19 cellular contexts compared by ENCODE assay signal in the genomic region with DNA sequence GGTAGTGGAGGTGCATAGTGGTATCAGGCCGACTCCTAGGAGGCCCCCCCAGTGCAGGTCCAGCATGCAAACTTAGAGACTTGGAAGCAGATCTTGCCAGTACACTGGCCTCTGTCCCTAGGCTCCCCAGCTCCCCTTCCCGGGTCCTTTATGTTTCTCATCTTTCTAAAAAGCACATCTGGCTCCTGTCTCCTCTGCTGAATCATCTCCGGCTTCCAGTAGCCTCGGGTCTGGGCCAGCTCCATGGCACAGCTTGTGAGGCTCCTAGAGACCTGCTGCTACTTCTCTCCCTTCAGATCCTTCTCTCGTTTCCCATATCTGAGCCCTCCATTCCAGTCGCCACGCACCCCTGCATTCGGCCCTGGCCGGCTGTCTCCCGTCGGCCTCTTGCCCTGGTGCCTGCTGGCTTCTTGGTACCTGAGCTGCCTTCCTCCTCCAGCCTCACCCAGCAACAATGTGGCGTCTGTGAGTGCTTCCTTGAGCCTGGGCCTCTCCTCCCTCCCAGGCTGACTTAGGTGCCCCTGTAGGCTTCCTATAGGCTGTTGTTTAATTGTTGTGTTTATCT.
"Had no signal": no experiment of that assay in that cellular context is flagged by ENCODE, and none has a peak within 500 bp of the region (broad histone marks: within the 10 kb centered on the region; RNA-seq: fewer than 3 reads in every experiment).

No MANE protein-coding gene starts in this region.

- H3K36me3 Mint-ChIP-seq: activated naive CD4-positive, alpha-beta T cell treated with anti-CD3 and anti-CD28 coated beads, Interleukin-2, amount 10 ng/mL, durations not matched to agents 7 days and 5 days had no signal

- H3K9me3 Mint-ChIP-seq: activated naive CD4-positive, alpha-beta T cell treated with anti-CD3 and anti-CD28 coated beads, Interleukin-2, amount 10 ng/mL, durations not matched to agents 7 days and 5 days; neural progenitor cell had no signal

- H3K4me1 ChIP-seq: foreskin keratinocyte, neural progenitor cell had no signal

- H3K9me3 ChIP-seq: tibial artery had no signal

- ATAC-seq: activated CD8-positive, alpha-beta T cell treated with anti-CD3 and anti-CD28 coated beads, Interleukin-2, amount 10 ng/mL, durations not matched to agents 7 days and 5 days; foreskin keratinocyte; left lobe of liver; naive thymus-derived CD8-positive, alpha-beta T cell; stimulated activated naive CD8-positive, alpha-beta T cell treated with anti-CD3 and anti-CD28 coated beads, Interleukin-15, Interleukin-2, amounts not matched to agents 100 U/mL and 50 U/mL, for 24 hours had no signal

- H3K27me3 Mint-ChIP-seq: activated naive CD4-positive, alpha-beta T cell treated with anti-CD3 and anti-CD28 coated beads, Interleukin-2, amount 10 ng/mL, durations not matched to agents 7 days and 5 days; naive thymus-derived CD8-positive, alpha-beta T cell; progenitor cell of endocrine pancreas had no signal

- H3K4me3 Mint-ChIP-seq: activated CD8-positive, alpha-beta T cell treated with anti-CD3 and anti-CD28 coated beads, Interleukin-2, amount 10 ng/mL, durations not matched to agents 7 days and 5 days; activated naive CD4-positive, alpha-beta T cell treated with anti-CD3 and anti-CD28 coated beads, Interleukin-2, amount 10 ng/mL, durations not matched to agents 7 days and 5 days; naive thymus-derived CD8-positive, alpha-beta T cell; neural progenitor cell had no signal

- H3K4me3 ChIP-seq: lung, neural progenitor cell, tibial artery had no signal

- H3K27ac Mint-ChIP-seq: activated CD8-positive, alpha-beta T cell treated with anti-CD3 and anti-CD28 coated beads, Interleukin-2, amount 10 ng/mL, durations not matched to agents 7 days and 5 days; activated naive CD4-positive, alpha-beta T cell treated with anti-CD3 and anti-CD28 coated beads, Interleukin-2, amount 10 ng/mL, durations not matched to agents 7 days and 5 days; neural progenitor cell; progenitor cell of endocrine pancreas had no signal

- H3K27ac ChIP-seq: epithelial cell of prostate, foreskin keratinocyte, neural progenitor cell, tibial artery had no signal

- H3K27me3 ChIP-seq: foreskin keratinocyte, neural progenitor cell, tibial artery had no signal

- DNase-seq: activated CD4-positive, alpha-beta T cell treated with anti-CD3 and anti-CD28 coated beads for 1 hour; activated CD4-positive, alpha-beta T cell treated with anti-CD3 and anti-CD28 coated beads, Interleukin-2, amount 50 U/mL, for 1 hour; activated CD8-positive, alpha-beta T cell treated with anti-CD3 and anti-CD28 coated beads, Interleukin-2, amount 10 ng/mL, durations not matched to agents 7 days and 5 days; activated naive CD4-positive, alpha-beta T cell treated with anti-CD3 and anti-CD28 coated beads, Interleukin-2, amount 10 ng/mL, durations not matched to agents 7 days and 5 days; activated T-cell treated with anti-CD3 and anti-CD28 coated beads, Interleukin-2, amount 50 U/mL, for 48 hours; amygdala; foreskin keratinocyte; naive thymus-derived CD8-positive, alpha-beta T cell; retina; stimulated activated CD4-positive, alpha-beta T cell treated with anti-CD3 and anti-CD28 coated beads, Interleukin-4, amount 100 ng/mL, for 24 hours; stimulated activated naive CD8-positive, alpha-beta T cell treated with anti-CD3 and anti-CD28 coated beads, Interleukin-15, Interleukin-2, amounts not matched to agents 100 U/mL and 50 U/mL, for 24 hours; T-helper 1 cell; T-helper 9 cell had no signal
